22 cellular contexts compared by ENCODE assay signal in genomic region chr2:71620116-71620515, GRCh38.
DNase-seq lines count a peak whose midpoint lies in the region; ATAC-seq and TF ChIP-seq lines count a peak whose summit lies in the region.
"Had no signal": no experiment of that assay in that cellular context is flagged by ENCODE, and none has a peak within 500 bp of the region (broad histone marks: within the 10 kb centered on the region; RNA-seq: fewer than 3 reads in every experiment).

No MANE protein-coding gene starts in this region.

- no peak for ATAC-seq in left ventricle myocardium superior
- no peak for ATAC-seq in left cardiac atrium
- ATAC-seq: HCT116, T-cell had no signal

- H3K36me3 ChIP-seq in colonic mucosa (no peaks in the 10 kb centered on the region), testis (ENCODE audit: low read depth, missing control alignments) (no peaks in the 10 kb centered on the region)
- H3K36me3 ChIP-seq: brain microvascular endothelial cell had no signal

- H3K27ac ChIP-seq in colonic mucosa, result no peak overlapping the region
- H3K27ac ChIP-seq in testis, result no peak overlapping the region
- H3K27ac ChIP-seq: brain microvascular endothelial cell had no signal

- H3K9me3 ChIP-seq in colonic mucosa, result no peaks in the 10 kb centered on the region
- no peaks in the 10 kb centered on the region for H3K9me3 ChIP-seq in testis

- WGBS in testis, 2 donors, result 71 to 100% methylated on average over 1 to 6 of the region's 6 CpGs

- H3K9me3 Mint-ChIP-seq in Calu3 (ENCODE audit: low read depth, unreplicated experiment), result no peaks in the 10 kb centered on the region
- H3K9me3 Mint-ChIP-seq: T-cell had no signal

- no peaks in the 10 kb centered on the region for H3K36me3 Mint-ChIP-seq in Calu3 (ENCODE audit: insufficient read depth, unreplicated experiment)
- H3K36me3 Mint-ChIP-seq: T-cell had no signal

- H3K27me3 Mint-ChIP-seq in Calu3 (ENCODE audit: unreplicated experiment), result no peaks in the 10 kb centered on the region

- H3K4me3 ChIP-seq in colonic mucosa (no peak overlapping the region), testis (no peak overlapping the region)

- CTCF ChIA-PET in Calu3 (lab: Charles Lee), result no interaction called here

- no peaks in the 10 kb centered on the region for H3K4me1 Mint-ChIP-seq in Calu3 (ENCODE audit: low read depth, unreplicated experiment)
- H3K4me1 Mint-ChIP-seq: T-cell had no signal

- TF ChIP-seq CTCF in colonic mucosa (IDR thresholded peaks at IDR 0.05) (no peak), testis (IDR thresholded peaks at IDR 0.05) (no peak), Calu3 (IDR thresholded peaks at IDR 0.05; ENCODE audit: unreplicated experiment) (no peak)

- H3K4me1 ChIP-seq in colonic mucosa, result no peaks in the 10 kb centered on the region
- peaks cover 17% of the 10 kb centered on the region for H3K4me1 ChIP-seq in testis

- no peaks in the 10 kb centered on the region for H3K27me3 ChIP-seq in colonic mucosa
- no peaks in the 10 kb centered on the region for H3K27me3 ChIP-seq in testis
- H3K27me3 ChIP-seq: brain microvascular endothelial cell had no signal

- no TSS peak for BruUV-seq in Calu3 (replicated peaks; lab: Mats Ljungman, UMichigan)

- no peak for TF ChIP-seq POLR2A in testis (IDR thresholded peaks at IDR 0.05)

- no peak overlapping the region for H3K27ac Mint-ChIP-seq in Calu3 (ENCODE audit: unreplicated experiment)
- H3K27ac Mint-ChIP-seq: T-cell had no signal

- peak; percentile 4 for DNase-seq in left ventricle myocardium superior
- no peak for DNase-seq in left cardiac atrium
- peak; percentile 4 for DNase-seq in colonic mucosa
- peak; percentile 68 for DNase-seq in mesenteric fat pad (ENCODE audit: low spot score)
- DNase-seq in testis, result peak; percentile 16
- no peak for DNase-seq in stimulated activated CD4-positive, alpha-beta T cell treated with anti-CD3 and anti-CD28 coated beads, Interleukin-2, amount 100 ng/mL, for 48 hours
- no peak for DNase-seq in Calu3
- DNase-seq in SIG-M5 (lab: John Stamatoyannopoulos, UW), result no peak
- DNase-seq: activated naive CD4-positive, alpha-beta T cell treated with anti-CD3 and anti-CD28 coated beads, Interleukin-2, amount 50 U/mL, for 16 hours; amniotic stem cell; brain microvascular endothelial cell; effector memory CD4-positive, alpha-beta T cell; foreskin fibroblast; KG1; mesenchymal stem cell; MM.1S; NCI-H1436; NCI-H345; NCI-H774; nucleus accumbens had no signal

- H3K4me3 Mint-ChIP-seq in Calu3 (ENCODE audit: low read depth, unreplicated experiment), result no peak overlapping the region
- H3K4me3 Mint-ChIP-seq: T-cell had no signal

- intact Hi-C loops in left ventricle myocardium superior (cut with micrococcal nuclease) (no loop called here), left cardiac atrium (cut with DNase I) (no loop called here), colonic mucosa (cut with DNase I) (no loop called here), testis (cut with DNase I; ENCODE audit: low total_unique reads) (no loop called here), Calu3 (cut with micrococcal nuclease; ENCODE audit: unreplicated experiment) (no loop called here)

- H3K9ac ChIP-seq in colonic mucosa (ENCODE audit: low read depth in 2 of 2, low read length in 2 of 2), result no peak overlapping the region

Comparison
In these comparisons a context has a peak if more than half of its experiments do, and no peak if none do; other contexts are left out.
1. DNase-seq: peak in left ventricle myocardium superior (single experiment), colonic mucosa (single experiment), mesenteric fat pad (single experiment) and testis (single experiment); none in left cardiac atrium (single experiment), stimulated activated CD4-positive, alpha-beta T cell treated with anti-CD3 and anti-CD28 coated beads, Interleukin-2, amount 100 ng/mL, for 48 hours (0 of 2), Calu3 (single experiment) and SIG-M5 (single experiment).